1 cellular context compared by ENCODE assay signal in genomic region chr6:35342258-35343091, GRCh38.
TF ChIP-seq lines count a peak whose summit lies in the region.

PPARD (plus strand) TSS chr6:35342558; CDS start chr6:35411088, 68,530 bp downstream.

TF ChIP-seq in K562, 482 proteins besides CTCF, POLR2A, EP300 and RAD21 (continued from another document and continues in another):
- TF ChIP-seq ZNF589 (CRISPR knock-in tag; IDR thresholded peaks at IDR 0.05; ENCODE audit: low read depth) (no peak), ZBTB33 (CRISPR knock-in tag; IDR thresholded peaks at IDR 0.05) (peak; percentile 86), BMI1 (IDR thresholded peaks at IDR 0.05; ENCODE audit: low read length) (0 out of 2 replicates have a peak, but pooled peaks have one; percentile 18), GATA2 (CRISPR knock-in tag; IDR thresholded peaks at IDR 0.05) (no peak), ZNF23 (CRISPR knock-in tag; IDR thresholded peaks at IDR 0.05) (no peak), FOXM1 (IDR thresholded peaks at IDR 0.05; ENCODE audit: low read depth) (no peak), FOXM1 (CRISPR knock-in tag; IDR thresholded peaks at IDR 0.05; ENCODE audit: low read depth) (no peak), ZNF217 (CRISPR knock-in tag; IDR thresholded peaks at IDR 0.05) (no peak), HDAC3 (IDR thresholded peaks at IDR 0.05; ENCODE audit: borderline replicate concordance, partially characterized antibody) (no peak), POLR3A (IDR thresholded peaks at IDR 0.05; ENCODE audit: borderline replicate concordance, extremely low read depth, insufficient read depth, insufficient read length) (no peak), ZNF699 (CRISPR knock-in tag; IDR thresholded peaks at IDR 0.05; ENCODE audit: insufficient replicate concordance) (no peak), TCFL5 (CRISPR knock-in tag; conservative IDR thresholded peaks at IDR 0.05) (no peak), BRD9 (IDR thresholded peaks at IDR 0.05; ENCODE audit: low read depth, partially characterized antibody) (no peak), NEUROD1 (IDR thresholded peaks at IDR 0.05; ENCODE audit: borderline replicate concordance, low read depth, low read length, partially characterized antibody) (peak; percentile 71), TEAD2 (tag; IDR thresholded peaks at IDR 0.05) (no peak), SIN3B (IDR thresholded peaks at IDR 0.05; ENCODE audit: low read depth) (no peak), ZKSCAN8 (CRISPR knock-in tag; IDR thresholded peaks at IDR 0.05) (no peak), ZNF12 (CRISPR knock-in tag; IDR thresholded peaks at IDR 0.05) (0 out of 2 replicates have a peak, but pooled peaks have one; percentile 10), ZNF165 (CRISPR knock-in tag; IDR thresholded peaks at IDR 0.05; ENCODE audit: borderline replicate concordance) (no peak), PML (IDR thresholded peaks at IDR 0.05; ENCODE audit: low read length) (no peak), ETS1 (conservative IDR thresholded peaks at IDR 0.05; ENCODE audit: control insufficient read depth, low read depth, low read length) (no peak), RBM39 (optimal IDR thresholded peaks at IDR 0.05; ENCODE audit: low read depth, low read length) (no peak), ZEB2 (IDR thresholded peaks at IDR 0.05) (no peak), ZSCAN32 (CRISPR knock-in tag; IDR thresholded peaks at IDR 0.05) (no peak), ZNF592 (IDR thresholded peaks at IDR 0.05) (no peak), NCOA1 (IDR thresholded peaks at IDR 0.05; ENCODE audit: low read depth) (no peak), TEAD1 (CRISPR knock-in tag; IDR thresholded peaks at IDR 0.05) (no peak; a peak in 1 of 4 replicates), HMG20A (CRISPR knock-in tag; conservative IDR thresholded peaks at IDR 0.05) (no peak), DPF2 (IDR thresholded peaks at IDR 0.05) (no peak), MYBL2 (IDR thresholded peaks at IDR 0.05; ENCODE audit: low read depth) (no peak), MYBL2 (CRISPR knock-in tag; IDR thresholded peaks at IDR 0.05; ENCODE audit: borderline replicate concordance) (no peak), NR2F6 (CRISPR knock-in tag; IDR thresholded peaks at IDR 0.05) (no peak), PHF20 (IDR thresholded peaks at IDR 0.05; ENCODE audit: partially characterized antibody) (peak; percentile 21), PHB (CRISPR knock-in tag; IDR thresholded peaks at IDR 0.05) (no peak; the same call in 1 of the 2 replicates), U2AF1 (optimal IDR thresholded peaks at IDR 0.05; ENCODE audit: low read depth, low read length) (no peak), ZNF778 (CRISPR knock-in tag; IDR thresholded peaks at IDR 0.05) (no peak), SRSF1 (IDR thresholded peaks at IDR 0.05; ENCODE audit: low read depth, low read length) (no peak), IFI16 (CRISPR knock-in tag; IDR thresholded peaks at IDR 0.05) (no peak), SRSF3 (IDR thresholded peaks at IDR 0.05; ENCODE audit: insufficient read depth, low read length) (no peak), ZNF431 (CRISPR knock-in tag; IDR thresholded peaks at IDR 0.05) (peak; percentile 34; the same call in 1 of the 2 replicates), MAFK (IDR thresholded peaks at IDR 0.05; ENCODE audit: low read length) (0 out of 2 replicates have a peak, but pooled peaks have one; percentile 4), TOE1 (IDR thresholded peaks at IDR 0.05; ENCODE audit: borderline replicate concordance) (no peak), TOE1 (CRISPR knock-in tag; IDR thresholded peaks at IDR 0.05; ENCODE audit: borderline replicate concordance, low read depth) (no peak; the same call in 1 of the 2 replicates), HNRNPL (IDR thresholded peaks at IDR 0.05; ENCODE audit: low read depth, low read length) (no peak), ZNF584 (CRISPR knock-in tag; IDR thresholded peaks at IDR 0.05; ENCODE audit: low read depth) (no peak), CREM (IDR thresholded peaks at IDR 0.05; ENCODE audit: low read depth) (peak; percentile 95), HNRNPK (IDR thresholded peaks at IDR 0.05; ENCODE audit: low read depth, low read length, poor library complexity, severe bottlenecking) (peak; percentile 27), SP1 (CRISPR knock-in tag; IDR thresholded peaks at IDR 0.05) (peak; percentile 99), HNRNPUL1 (IDR thresholded peaks at IDR 0.05; ENCODE audit: low read length) (no peak), U2AF2 (optimal IDR thresholded peaks at IDR 0.05; ENCODE audit: low read depth, low read length) (no peak), MCM3 (IDR thresholded peaks at IDR 0.05) (no peak)
- TF ChIP-seq, protein P1, sequence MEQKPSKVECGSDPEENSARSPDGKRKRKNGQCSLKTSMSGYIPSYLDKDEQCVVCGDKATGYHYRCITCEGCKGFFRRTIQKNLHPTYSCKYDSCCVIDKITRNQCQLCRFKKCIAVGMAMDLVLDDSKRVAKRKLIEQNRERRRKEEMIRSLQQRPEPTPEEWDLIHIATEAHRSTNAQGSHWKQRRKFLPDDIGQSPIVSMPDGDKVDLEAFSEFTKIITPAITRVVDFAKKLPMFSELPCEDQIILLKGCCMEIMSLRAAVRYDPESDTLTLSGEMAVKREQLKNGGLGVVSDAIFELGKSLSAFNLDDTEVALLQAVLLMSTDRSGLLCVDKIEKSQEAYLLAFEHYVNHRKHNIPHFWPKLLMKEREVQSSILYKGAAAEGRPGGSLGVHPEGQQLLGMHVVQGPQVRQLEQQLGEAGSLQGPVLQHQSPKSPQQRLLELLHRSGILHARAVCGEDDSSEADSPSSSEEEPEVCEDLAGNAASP (IDR thresholded peaks at IDR 0.05) = no peak
- TF ChIP-seq, protein P2, sequence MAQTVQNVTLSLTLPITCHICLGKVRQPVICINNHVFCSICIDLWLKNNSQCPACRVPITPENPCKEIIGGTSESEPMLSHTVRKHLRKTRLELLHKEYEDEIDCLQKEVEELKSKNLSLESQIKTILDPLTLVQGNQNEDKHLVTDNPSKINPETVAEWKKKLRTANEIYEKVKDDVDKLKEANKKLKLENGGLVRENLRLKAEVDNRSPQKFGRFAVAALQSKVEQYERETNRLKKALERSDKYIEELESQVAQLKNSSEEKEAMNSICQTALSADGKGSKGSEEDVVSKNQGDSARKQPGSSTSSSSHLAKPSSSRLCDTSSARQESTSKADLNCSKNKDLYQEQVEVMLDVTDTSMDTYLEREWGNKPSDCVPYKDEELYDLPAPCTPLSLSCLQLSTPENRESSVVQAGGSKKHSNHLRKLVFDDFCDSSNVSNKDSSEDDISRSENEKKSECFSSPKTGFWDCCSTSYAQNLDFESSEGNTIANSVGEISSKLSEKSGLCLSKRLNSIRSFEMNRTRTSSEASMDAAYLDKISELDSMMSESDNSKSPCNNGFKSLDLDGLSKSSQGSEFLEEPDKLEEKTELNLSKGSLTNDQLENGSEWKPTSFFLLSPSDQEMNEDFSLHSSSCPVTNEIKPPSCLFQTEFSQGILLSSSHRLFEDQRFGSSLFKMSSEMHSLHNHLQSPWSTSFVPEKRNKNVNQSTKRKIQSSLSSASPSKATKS (CRISPR knock-in tag; IDR thresholded peaks at IDR 0.05) = no peak
- TF ChIP-seq, protein P3, sequence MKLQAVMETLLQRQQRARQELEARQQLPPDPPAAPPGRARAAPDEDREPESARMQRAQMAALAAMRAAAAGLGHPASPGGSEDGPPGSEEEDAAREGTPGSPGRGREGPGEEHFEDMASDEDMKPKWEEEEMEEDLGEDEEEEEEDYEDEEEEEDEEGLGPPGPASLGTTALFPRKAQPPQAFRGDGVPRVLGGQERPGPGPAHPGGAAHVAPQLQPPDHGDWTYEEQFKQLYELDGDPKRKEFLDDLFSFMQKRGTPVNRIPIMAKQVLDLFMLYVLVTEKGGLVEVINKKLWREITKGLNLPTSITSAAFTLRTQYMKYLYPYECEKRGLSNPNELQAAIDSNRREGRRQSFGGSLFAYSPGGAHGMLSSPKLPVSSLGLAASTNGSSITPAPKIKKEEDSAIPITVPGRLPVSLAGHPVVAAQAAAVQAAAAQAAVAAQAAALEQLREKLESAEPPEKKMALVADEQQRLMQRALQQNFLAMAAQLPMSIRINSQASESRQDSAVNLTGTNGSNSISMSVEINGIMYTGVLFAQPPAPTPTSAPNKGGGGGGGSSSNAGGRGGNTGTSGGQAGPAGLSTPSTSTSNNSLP (IDR thresholded peaks at IDR 0.05; ENCODE audit: borderline replicate concordance, low read depth, low read length) = peak; percentile 67; the same call in 1 of the 2 replicates
- TF ChIP-seq, protein P4, sequence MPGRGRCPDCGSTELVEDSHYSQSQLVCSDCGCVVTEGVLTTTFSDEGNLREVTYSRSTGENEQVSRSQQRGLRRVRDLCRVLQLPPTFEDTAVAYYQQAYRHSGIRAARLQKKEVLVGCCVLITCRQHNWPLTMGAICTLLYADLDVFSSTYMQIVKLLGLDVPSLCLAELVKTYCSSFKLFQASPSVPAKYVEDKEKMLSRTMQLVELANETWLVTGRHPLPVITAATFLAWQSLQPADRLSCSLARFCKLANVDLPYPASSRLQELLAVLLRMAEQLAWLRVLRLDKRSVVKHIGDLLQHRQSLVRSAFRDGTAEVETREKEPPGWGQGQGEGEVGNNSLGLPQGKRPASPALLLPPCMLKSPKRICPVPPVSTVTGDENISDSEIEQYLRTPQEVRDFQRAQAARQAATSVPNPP (IDR thresholded peaks at IDR 0.05; ENCODE audit: borderline replicate concordance, insufficient read depth, insufficient read length) = no peak
- TF ChIP-seq, protein P5, sequence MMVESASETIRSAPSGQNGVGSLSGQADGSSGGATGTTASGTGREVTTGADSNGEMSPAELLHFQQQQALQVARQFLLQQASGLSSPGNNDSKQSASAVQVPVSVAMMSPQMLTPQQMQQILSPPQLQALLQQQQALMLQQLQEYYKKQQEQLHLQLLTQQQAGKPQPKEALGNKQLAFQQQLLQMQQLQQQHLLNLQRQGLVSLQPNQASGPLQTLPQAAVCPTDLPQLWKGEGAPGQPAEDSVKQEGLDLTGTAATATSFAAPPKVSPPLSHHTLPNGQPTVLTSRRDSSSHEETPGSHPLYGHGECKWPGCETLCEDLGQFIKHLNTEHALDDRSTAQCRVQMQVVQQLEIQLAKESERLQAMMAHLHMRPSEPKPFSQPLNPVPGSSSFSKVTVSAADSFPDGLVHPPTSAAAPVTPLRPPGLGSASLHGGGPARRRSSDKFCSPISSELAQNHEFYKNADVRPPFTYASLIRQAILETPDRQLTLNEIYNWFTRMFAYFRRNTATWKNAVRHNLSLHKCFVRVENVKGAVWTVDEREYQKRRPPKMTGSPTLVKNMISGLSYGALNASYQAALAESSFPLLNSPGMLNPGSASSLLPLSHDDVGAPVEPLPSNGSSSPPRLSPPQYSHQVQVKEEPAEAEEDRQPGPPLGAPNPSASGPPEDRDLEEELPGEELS (CRISPR knock-in tag; IDR thresholded peaks at IDR 0.05; ENCODE audit: borderline replicate concordance) = no peak
- TF ChIP-seq, protein P6, sequence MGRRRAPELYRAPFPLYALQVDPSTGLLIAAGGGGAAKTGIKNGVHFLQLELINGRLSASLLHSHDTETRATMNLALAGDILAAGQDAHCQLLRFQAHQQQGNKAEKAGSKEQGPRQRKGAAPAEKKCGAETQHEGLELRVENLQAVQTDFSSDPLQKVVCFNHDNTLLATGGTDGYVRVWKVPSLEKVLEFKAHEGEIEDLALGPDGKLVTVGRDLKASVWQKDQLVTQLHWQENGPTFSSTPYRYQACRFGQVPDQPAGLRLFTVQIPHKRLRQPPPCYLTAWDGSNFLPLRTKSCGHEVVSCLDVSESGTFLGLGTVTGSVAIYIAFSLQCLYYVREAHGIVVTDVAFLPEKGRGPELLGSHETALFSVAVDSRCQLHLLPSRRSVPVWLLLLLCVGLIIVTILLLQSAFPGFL (CRISPR knock-in tag; IDR thresholded peaks at IDR 0.05) = no peak
